Comparison of ENCODE assay signal across 8 cellular contexts in the genomic region with DNA sequence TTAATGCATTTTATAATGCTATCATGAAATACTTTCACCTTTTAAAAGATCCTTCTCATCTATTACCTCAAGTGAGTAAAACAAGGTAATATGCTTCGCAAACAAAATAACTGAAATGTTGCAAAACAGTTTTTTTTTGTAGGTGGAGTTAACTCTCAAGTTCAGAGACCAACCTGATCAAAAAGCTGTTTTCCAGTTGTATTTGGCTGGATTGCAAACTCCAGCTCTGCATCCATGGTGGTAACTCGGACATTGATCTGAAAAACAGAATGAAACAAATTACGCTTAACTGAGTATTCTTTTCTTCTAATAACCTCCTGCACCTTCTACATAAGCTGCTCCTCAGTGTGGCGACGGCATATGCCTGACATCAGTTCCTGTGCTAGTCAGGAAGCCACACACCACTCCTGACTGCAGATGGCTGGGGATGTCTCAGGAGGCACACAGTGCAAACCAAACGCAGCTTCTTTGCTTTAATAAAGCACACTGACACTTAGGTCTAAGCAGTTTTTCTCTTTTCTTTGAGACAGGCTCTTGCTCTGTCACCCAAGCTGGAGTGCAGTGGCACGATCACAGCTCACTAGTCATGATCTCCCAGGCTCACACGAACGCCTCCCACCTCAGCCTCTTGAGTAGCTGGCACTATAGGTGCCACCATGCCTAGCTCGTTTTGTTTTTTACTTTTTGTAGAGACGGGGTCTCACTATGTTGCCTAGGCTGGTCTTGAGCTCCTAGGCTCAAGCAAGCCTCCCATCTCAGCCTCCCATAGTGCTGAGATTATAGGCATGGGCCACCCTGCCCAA.
A peak's percentile ranks its signal among the peaks of the same experiment; 100 is the strongest.
DNase-seq lines count a peak whose midpoint lies in the region.

No MANE protein-coding gene starts in this region.

- H3K27me3 Mint-ChIP-seq in activated naive CD8-positive, alpha-beta T cell, result no peaks in the 10 kb centered on the region

- H3K4me1 Mint-ChIP-seq in activated naive CD8-positive, alpha-beta T cell (ENCODE audit: low read depth), result peaks cover 71% of the 10 kb centered on the region

- H3K36me3 Mint-ChIP-seq in activated naive CD8-positive, alpha-beta T cell, result peaks cover 18% of the 10 kb centered on the region

- peak overlapping the region; percentile 70 for H3K4me3 Mint-ChIP-seq in activated naive CD8-positive, alpha-beta T cell

- peak overlapping the region; percentile 92 for H3K27ac Mint-ChIP-seq in activated naive CD8-positive, alpha-beta T cell

- no peaks in the 10 kb centered on the region for H3K9me3 Mint-ChIP-seq in activated naive CD8-positive, alpha-beta T cell (ENCODE audit: low read depth)

- peak; percentile 28 for DNase-seq in activated CD4-positive, CD25-positive, alpha-beta regulatory T cell treated with anti-CD3 and anti-CD28 coated beads, Interleukin-2, amount 50 U/mL, for 16 hours (ENCODE audit: low read depth, low spot score)
- no peak for DNase-seq in activated CD4-positive, CD25-positive, alpha-beta regulatory T cell treated with anti-CD3 and anti-CD28 coated beads, Interleukin-2, amount 50 U/mL, for 72 hours
- DNase-seq in NCI-H2171 (lab: John Stamatoyannopoulos, UW) (peak; percentile 71), NCI-H1930 (lab: John Stamatoyannopoulos, UW) (no peak), NCI-H1436 (lab: John Stamatoyannopoulos, UW) (no peak), NCI-H69 (lab: John Stamatoyannopoulos, UW) (no peak)
- DNase-seq in stimulated activated CD8-positive, alpha-beta memory T cell treated with anti-CD3 and anti-CD28 coated beads, Interleukin-4, amount 100 ng/mL, for 48 hours, result peak; percentile 38

Comparison
In these comparisons a context has a peak if more than half of its experiments do, and no peak if none do; other contexts are left out.
1. DNase-seq: peak in activated CD4-positive, CD25-positive, alpha-beta regulatory T cell treated with anti-CD3 and anti-CD28 coated beads, Interleukin-2, amount 50 U/mL, for 16 hours (single experiment), NCI-H2171 (single experiment) and stimulated activated CD8-positive, alpha-beta memory T cell treated with anti-CD3 and anti-CD28 coated beads, Interleukin-4, amount 100 ng/mL, for 48 hours (single experiment); none in activated CD4-positive, CD25-positive, alpha-beta regulatory T cell treated with anti-CD3 and anti-CD28 coated beads, Interleukin-2, amount 50 U/mL, for 72 hours (single experiment), NCI-H1930 (0 of 2), NCI-H1436 (single experiment) and NCI-H69 (single experiment).